ENCODE assay signal across 1 cellular context in genomic region chr17:38344127-38344745, GRCh38.
TF ChIP-seq lines count a peak whose summit lies in the region.

No MANE protein-coding gene starts in this region.

TF ChIP-seq in GM12878, 131 proteins besides CTCF, POLR2A, EP300 and RAD21:
- TF ChIP-seq SREBF1 (IDR thresholded peaks at IDR 0.05; ENCODE audit: low read length) (no peak), IKZF2 (IDR thresholded peaks at IDR 0.05) (no peak), HDGF (IDR thresholded peaks at IDR 0.05) (no peak), SMC3 (IDR thresholded peaks at IDR 0.05; ENCODE audit: borderline replicate concordance, low read length) (no peak), EGR1 (IDR thresholded peaks at IDR 0.05; ENCODE audit: borderline replicate concordance in 1 of 2, low read depth in 2 of 2, low read length in 2 of 2) (no peak)
- TF ChIP-seq, protein P1, sequence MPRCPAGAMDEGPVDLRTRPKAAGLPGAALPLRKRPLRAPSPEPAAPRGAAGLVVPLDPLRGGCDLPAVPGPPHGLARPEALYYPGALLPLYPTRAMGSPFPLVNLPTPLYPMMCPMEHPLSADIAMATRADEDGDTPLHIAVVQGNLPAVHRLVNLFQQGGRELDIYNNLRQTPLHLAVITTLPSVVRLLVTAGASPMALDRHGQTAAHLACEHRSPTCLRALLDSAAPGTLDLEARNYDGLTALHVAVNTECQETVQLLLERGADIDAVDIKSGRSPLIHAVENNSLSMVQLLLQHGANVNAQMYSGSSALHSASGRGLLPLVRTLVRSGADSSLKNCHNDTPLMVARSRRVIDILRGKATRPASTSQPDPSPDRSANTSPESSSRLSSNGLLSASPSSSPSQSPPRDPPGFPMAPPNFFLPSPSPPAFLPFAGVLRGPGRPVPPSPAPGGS (IDR thresholded peaks at IDR 0.05; ENCODE audit: borderline replicate concordance, insufficient read depth, low read depth, low read length, poor library complexity, severe bottlenecking), result no peak
